ENCODE assay signal across 8 cellular contexts in the genomic region with DNA sequence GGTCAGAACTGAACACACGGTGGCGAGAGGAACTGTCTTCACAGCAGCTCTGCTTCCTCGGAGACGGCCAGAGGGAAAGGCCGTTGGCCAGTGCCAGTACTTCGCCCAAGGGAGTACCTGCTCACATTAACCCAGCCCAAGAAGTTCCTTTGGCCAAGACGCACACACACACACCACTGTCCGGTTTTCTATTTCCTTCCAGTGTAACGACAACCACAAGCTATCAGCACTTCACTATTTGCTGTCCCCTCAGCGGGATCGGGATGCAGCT. TPM values are rescaled to one million over a fixed set of nuclear protein-coding genes. Genes with fewer than 3 reads are reported as not detected.
DNase-seq lines count a peak whose midpoint lies in the region; ATAC-seq and TF ChIP-seq lines count a peak whose summit lies in the region.

No MANE protein-coding gene starts in this region.

- H3K4me1 Mint-ChIP-seq in activated CD4-positive, alpha-beta T cell treated with anti-CD3 and anti-CD28 coated beads, Interleukin-2, amount 10 ng/mL, durations not matched to agents 24 days and 14 days, result peaks cover 25% of the 10 kb centered on the region

- TF ChIP-seq CTCF in RWPE1 (conservative IDR thresholded peaks at IDR 0.05; ENCODE audit: low read depth) (no peak), choroid plexus epithelial cell (conservative IDR thresholded peaks at IDR 0.05; ENCODE audit: low read depth, low read length) (peak; percentile 35), right lobe of liver (IDR thresholded peaks at IDR 0.05) (no peak)

- H3K4me3 ChIP-seq in choroid plexus epithelial cell (ENCODE audit: low read depth, low read length) (peak overlapping the region; percentile 98), right lobe of liver (peak overlapping the region; percentile 92 to 98 (median 94))

- ATAC-seq in HG03108 (IDR thresholded peaks at IDR 0.05; ENCODE audit: unreplicated experiment) (peak; percentile 4), right lobe of liver (peak in 3 of 4 donors; percentile 1 to 4 (median 4)), HG03520 (IDR thresholded peaks at IDR 0.05; ENCODE audit: unreplicated experiment) (no peak)

- no peak for DNase-seq in activated CD4-positive, alpha-beta T cell treated with anti-CD3 and anti-CD28 coated beads, Interleukin-2, amount 10 ng/mL, durations not matched to agents 24 days and 14 days
- DNase-seq in activated CD4-positive, alpha-beta T cell treated with anti-CD3 and anti-CD28 coated beads, Interleukin-2, amount 50 U/mL, for 4 hours, result no peak
- DNase-seq in RWPE1 (ENCODE audit: low spot score), result peak; percentile 10
- no peak for DNase-seq in choroid plexus epithelial cell (ENCODE audit: low read depth)
- peak; percentile 41 to 61 (median 57) for DNase-seq in right lobe of liver
- DNase-seq in superior temporal gyrus (ENCODE audit: extremely low spot score), result peak; percentile 23

- 0% methylated on average over 10 of the region's 11 CpGs for WGBS in right lobe of liver (ENCODE audit: insufficient coverage, low coverage, low lambda C conversion rate, missing lambda C conversion rate)

- peak overlapping the region; percentile 99 for H3K27ac Mint-ChIP-seq in activated CD4-positive, alpha-beta T cell treated with anti-CD3 and anti-CD28 coated beads, Interleukin-2, amount 10 ng/mL, durations not matched to agents 24 days and 14 days

- H3K9me3 ChIP-seq in right lobe of liver, result no peaks in the 10 kb centered on the region

- CTCF ChIA-PET in RWPE1 (lab: Yijun Ruan, JAX), result interaction anchor here (0.6 kb wide), 2 partner anchors 14 to 859 kb away, joined by 3 to 8 read pairs; no protein-coding TSS in a partner anchor

- POLR2A ChIA-PET in RWPE1 (lab: Yijun Ruan, JAX; ENCODE audit: low non-redundant PET), result interaction anchor here (0.9 to 1.9 kb wide), 3 partner anchors 8 to 10 kb away, joined by 4 to 7 read pairs (median 6); a partner anchor contains a TSS

- H3K27me3 ChIP-seq in right lobe of liver, result no peaks in the 10 kb centered on the region

- peak overlapping the region; percentile 98 for H3K4me3 Mint-ChIP-seq in activated CD4-positive, alpha-beta T cell treated with anti-CD3 and anti-CD28 coated beads, Interleukin-2, amount 10 ng/mL, durations not matched to agents 24 days and 14 days

- peaks cover 0 to 34% (median 11%) of the 10 kb centered on the region in 4 donors for H3K4me1 ChIP-seq in right lobe of liver

- peaks cover 33% of the 10 kb centered on the region for H3K36me3 Mint-ChIP-seq in activated CD4-positive, alpha-beta T cell treated with anti-CD3 and anti-CD28 coated beads, Interleukin-2, amount 10 ng/mL, durations not matched to agents 24 days and 14 days (ENCODE audit: low read depth)

- H3K36me3 ChIP-seq in right lobe of liver, result no peaks in the 10 kb centered on the region

- no peak for TF ChIP-seq POLR2A in right lobe of liver (IDR thresholded peaks at IDR 0.05)

- intact Hi-C loops in activated CD4-positive, alpha-beta T cell treated with anti-CD3 and anti-CD28 coated beads, Interleukin-2, amount 10 ng/mL, durations not matched to agents 24 days and 14 days (cut with micrococcal nuclease), result loop anchor here (2.0 to 10.0 kb wide), 4 partner anchors 57 to 959 kb away; a partner anchor contains a TSS
- intact Hi-C loops in right lobe of liver (cut with DNase I), result loop anchor here in 1 of 2 donors (10.0 kb wide), 1 partner anchor 51 kb away; a partner anchor contains a TSS

- H3K27ac ChIP-seq in RWPE1 (peak overlapping the region; percentile 98), right lobe of liver (peak overlapping the region; percentile 92 to 98 (median 98))

- H3K9me3 Mint-ChIP-seq in activated CD4-positive, alpha-beta T cell treated with anti-CD3 and anti-CD28 coated beads, Interleukin-2, amount 10 ng/mL, durations not matched to agents 24 days and 14 days, result no peaks in the 10 kb centered on the region

- no peaks in the 10 kb centered on the region for H3K27me3 Mint-ChIP-seq in activated CD4-positive, alpha-beta T cell treated with anti-CD3 and anti-CD28 coated beads, Interleukin-2, amount 10 ng/mL, durations not matched to agents 24 days and 14 days

RNA-seq across cellular contexts. Expression of a gene that starts 0.7 kb away (rescaled TPM):
- total RNA-seq in activated CD4-positive, alpha-beta T cell treated with anti-CD3 and anti-CD28 coated beads, Interleukin-2, amount 10 ng/mL, durations not matched to agents 24 days and 14 days, result 70.2 and 75.3 TPM in 2 replicates
- total RNA-seq in right lobe of liver, result 10 to 100 TPM; 24.3 to 39.6 (median 35.3) TPM

RNA-seq across cellular contexts. Expression of a gene that starts 9.2 kb away (rescaled TPM):
- total RNA-seq in activated CD4-positive, alpha-beta T cell treated with anti-CD3 and anti-CD28 coated beads, Interleukin-2, amount 10 ng/mL, durations not matched to agents 24 days and 14 days, result 30.4 and 30.5 TPM in 2 replicates
- total RNA-seq in right lobe of liver, result 1 to 10 TPM; 3.0 to 6.1 (median 4.1) TPM

RNA-seq across cellular contexts. Expression of a gene that starts 9.3 kb away (rescaled TPM):
- 167 and 172 TPM in 2 replicates for total RNA-seq in activated CD4-positive, alpha-beta T cell treated with anti-CD3 and anti-CD28 coated beads, Interleukin-2, amount 10 ng/mL, durations not matched to agents 24 days and 14 days
- total RNA-seq in right lobe of liver, result 10 to 100 TPM; 20.6 to 40.5 (median 28.9) TPM

RNA-seq across cellular contexts. Expression of a gene that starts 47.7 kb away (rescaled TPM):
- 17.9 and 18.0 TPM in 2 replicates for total RNA-seq in activated CD4-positive, alpha-beta T cell treated with anti-CD3 and anti-CD28 coated beads, Interleukin-2, amount 10 ng/mL, durations not matched to agents 24 days and 14 days
- total RNA-seq in right lobe of liver, result 10 to 100 TPM in 3 of 6 experiments, 1 to 10 TPM in 3; 5.1 to 13.6 (median 9.3) TPM

RNA-seq across cellular contexts. Expression of a gene that starts 57.4 kb away (rescaled TPM):
- total RNA-seq in activated CD4-positive, alpha-beta T cell treated with anti-CD3 and anti-CD28 coated beads, Interleukin-2, amount 10 ng/mL, durations not matched to agents 24 days and 14 days, result 25.1 and 26.8 TPM in 2 replicates
- 1 to 10 TPM; 2.5 to 8.6 (median 6.0) TPM for total RNA-seq in right lobe of liver

Comparison
In these comparisons a context has a peak if more than half of its experiments do, and no peak if none do; other contexts are left out.
1. DNase-seq: peak in RWPE1 (single experiment), right lobe of liver (3 of 3) and superior temporal gyrus (single experiment); none in activated CD4-positive, alpha-beta T cell treated with anti-CD3 and anti-CD28 coated beads, Interleukin-2, amount 10 ng/mL, durations not matched to agents 24 days and 14 days (single experiment), activated CD4-positive, alpha-beta T cell treated with anti-CD3 and anti-CD28 coated beads, Interleukin-2, amount 50 U/mL, for 4 hours (0 of 2) and choroid plexus epithelial cell (single experiment).